8 cellular contexts compared by ENCODE assay signal in genomic region chr20:64254571-64255360, GRCh38. TPM values are rescaled to one million over a fixed set of nuclear protein-coding genes. Genes with fewer than 3 reads are reported as not detected.
DNase-seq lines count a peak whose midpoint lies in the region; ATAC-seq and TF ChIP-seq lines count a peak whose summit lies in the region.

No MANE protein-coding gene starts in this region.

- CTCF ChIA-PET in naive thymus-derived CD4-positive, alpha-beta T cell (lab: Charles Lee), result no interaction called here

- no peak for ATAC-seq in naive thymus-derived CD4-positive, alpha-beta T cell
- no peak for ATAC-seq in GM21619 (IDR thresholded peaks at IDR 0.05; ENCODE audit: unreplicated experiment)

- peak overlapping the region; percentile 92 for H2AFZ ChIP-seq in Loucy (ENCODE audit: low read length)

- no peaks in the 10 kb centered on the region for H4K20me1 ChIP-seq in Loucy (ENCODE audit: insufficient read depth, low read length, poor library complexity, severe bottlenecking)

- H3K27me3 ChIP-seq in Loucy (ENCODE audit: insufficient read depth, low read length, poor library complexity, severe bottlenecking), result no peaks in the 10 kb centered on the region
- no peaks in the 10 kb centered on the region for H3K27me3 ChIP-seq in naive thymus-derived CD4-positive, alpha-beta T cell (ENCODE audit: control insufficient read depth in 2 of 2, insufficient read depth in 2 of 2, low read length in 2 of 2)

- peak overlapping the region; percentile 64 to 94 (median 85) for H3K4me3 Mint-ChIP-seq in naive thymus-derived CD4-positive, alpha-beta T cell

- peaks cover 38% of the 10 kb centered on the region for H3K4me1 ChIP-seq in Loucy (ENCODE audit: insufficient read depth, low read length, poor library complexity, severe bottlenecking)
- H3K4me1 ChIP-seq in naive thymus-derived CD4-positive, alpha-beta T cell (ENCODE audit: control insufficient read depth in 2 of 2, insufficient read depth in 2 of 2, low read length in 2 of 2), result peaks cover 30 to 40% of the 10 kb centered on the region in 2 donors

- no peaks in the 10 kb centered on the region for H3K9me3 ChIP-seq in Loucy (ENCODE audit: insufficient read depth, low read depth, low read length)
- no peaks in the 10 kb centered on the region for H3K9me3 ChIP-seq in naive thymus-derived CD4-positive, alpha-beta T cell (ENCODE audit: control insufficient read depth in 2 of 3, low read length in 3 of 3)

- H3K9me3 Mint-ChIP-seq in naive thymus-derived CD4-positive, alpha-beta T cell, result peaks cover 0 to 6% (median 0%) of the 10 kb centered on the region in 11 donors

- H3K36me3 ChIP-seq in Loucy (ENCODE audit: insufficient read depth, low read length), result no peaks in the 10 kb centered on the region
- H3K36me3 ChIP-seq in naive thymus-derived CD4-positive, alpha-beta T cell (ENCODE audit: control insufficient read depth in 2 of 3, insufficient read depth in 3 of 3, low read length in 3 of 3), result no peaks in the 10 kb centered on the region

- DNase-seq in AG09309 (ENCODE audit: low read depth) (no peak), ecto neural progenitor cell (ENCODE audit: low spot score) (peak; percentile 45), COLO668 (lab: John Stamatoyannopoulos, UW; ENCODE audit: unreplicated experiment) (no peak), NCI-H446 (lab: John Stamatoyannopoulos, UW) (no peak), middle frontal gyrus (ENCODE audit: extremely low spot score, low spot score) (no peak)
- peak in 1 of 9 donors; percentile 6 for DNase-seq in naive thymus-derived CD4-positive, alpha-beta T cell

- H3K4me3 ChIP-seq in AG09309 (ENCODE audit: control insufficient read depth, low read depth, low read length) (peak overlapping the region; percentile 51), Loucy (ENCODE audit: low read length, poor library complexity, severe bottlenecking) (peak overlapping the region; percentile 95)
- H3K4me3 ChIP-seq in naive thymus-derived CD4-positive, alpha-beta T cell (ENCODE audit: low read length), result peak overlapping the region; percentile 59

- POLR2A ChIA-PET in naive thymus-derived CD4-positive, alpha-beta T cell (lab: Charles Lee), result interaction anchor here (1.0 to 2.2 kb wide), 6 partner anchors 7 to 1040 kb away, joined by 3 to 11 read pairs (median 4); no protein-coding TSS in a partner anchor

- intact Hi-C loops in naive thymus-derived CD4-positive, alpha-beta T cell (cut with micrococcal nuclease), result loop anchor here in 1 of 2 donors (5.0 kb wide), 1 partner anchor 172 kb away; the partner anchor contains the start of genes LKAAEAR1 and OPRL1

- H3K4me2 ChIP-seq in Loucy (ENCODE audit: low read depth, low read length, poor library complexity, severe bottlenecking), result peak overlapping the region; percentile 69

- H3K79me2 ChIP-seq in Loucy (ENCODE audit: insufficient read depth, low read length), result peaks cover 30% of the 10 kb centered on the region

- TF ChIP-seq CTCF in AG09309 (IDR thresholded peaks at IDR 0.05; ENCODE audit: control insufficient read depth, insufficient read depth, low read depth, low read length, missing control alignments) (no peak), Loucy (conservative IDR thresholded peaks at IDR 0.05; ENCODE audit: low read length) (no peak)

- peaks cover 38 to 46% (median 44%) of the 10 kb centered on the region in 7 donors for H3K4me1 Mint-ChIP-seq in naive thymus-derived CD4-positive, alpha-beta T cell

- no peaks in the 10 kb centered on the region for H3K9me2 ChIP-seq in Loucy (replicated peaks; ENCODE audit: low read depth, low read length)

- H3K9ac ChIP-seq in Loucy (ENCODE audit: low read depth, low read length, poor library complexity, severe bottlenecking), result peak overlapping the region; percentile 71

- peaks cover 0 to 28% (median 6%) of the 10 kb centered on the region in 5 donors for H3K27me3 Mint-ChIP-seq in naive thymus-derived CD4-positive, alpha-beta T cell

- peak overlapping the region; percentile 64 to 98 (median 83) for H3K27ac Mint-ChIP-seq in naive thymus-derived CD4-positive, alpha-beta T cell

- H3F3A ChIP-seq in Loucy (ENCODE audit: low read depth), result no peaks in the 10 kb centered on the region

- H3K36me3 Mint-ChIP-seq in naive thymus-derived CD4-positive, alpha-beta T cell, result peaks cover 0 to 9% (median 6%) of the 10 kb centered on the region in 5 donors

- peak overlapping the region; percentile 92 for H3K27ac ChIP-seq in naive thymus-derived CD4-positive, alpha-beta T cell (ENCODE audit: low read depth, low read length)

RNA-seq across cellular contexts. Expression of gene PCMTD2, which starts 0.8 kb away (rescaled TPM):
- 100 to 1,000 TPM in 3 of 5 experiments, 10 to 100 TPM in 2; 67.2 to 229 (median 103) TPM for total RNA-seq in naive thymus-derived CD4-positive, alpha-beta T cell
- polyA plus RNA-seq in naive thymus-derived CD4-positive, alpha-beta T cell, result 100 to 1,000 TPM in 1 of 2 donors, 10 to 100 TPM in 1; 60.5 to 102 TPM
